8 cellular contexts compared by ENCODE assay signal in genomic region chr16:715448-716249, GRCh38. TPM values are rescaled to one million over a fixed set of nuclear protein-coding genes. Genes with fewer than 3 reads are reported as not detected.
DNase-seq lines count a peak whose midpoint lies in the region; ATAC-seq and TF ChIP-seq lines count a peak whose summit lies in the region.

No MANE protein-coding gene starts in this region.

- H3K4me3 ChIP-seq in MM.1S (ENCODE audit: low read length): no peak overlapping the region
- peak overlapping the region; percentile 17 for H3K4me3 ChIP-seq in mucosa of descending colon

- H3K27ac Mint-ChIP-seq in central memory CD8-positive, alpha-beta T cell (ENCODE audit: low read depth): no peak overlapping the region

- H3K27me3 ChIP-seq in MM.1S (replicated peaks; ENCODE audit: insufficient read depth, low read length): peaks cover 33% of the 10 kb centered on the region

- H3K9me3 Mint-ChIP-seq in central memory CD8-positive, alpha-beta T cell: no peaks in the 10 kb centered on the region

- H3K36me3 Mint-ChIP-seq in central memory CD8-positive, alpha-beta T cell (ENCODE audit: insufficient read depth): peaks cover 6% of the 10 kb centered on the region

- intact Hi-C loops in mucosa of descending colon (cut with DNase I, micrococcal nuclease): loop anchor here in 1 of 2 donors (10.0 kb wide), 1 partner anchor 339 kb away; no protein-coding TSS in a partner anchor

- no peaks in the 10 kb centered on the region for H3K36me3 ChIP-seq in MM.1S (replicated peaks; ENCODE audit: insufficient read depth, low read length)
- no peaks in the 10 kb centered on the region for H3K36me3 ChIP-seq in mucosa of descending colon (ENCODE audit: low read depth)

- no peak overlapping the region for H3K9ac ChIP-seq in MM.1S (ENCODE audit: low read length)

- no peaks in the 10 kb centered on the region for H3K9me3 ChIP-seq in MM.1S (replicated peaks; ENCODE audit: insufficient read depth, low read length)
- H3K9me3 ChIP-seq in mucosa of descending colon: no peaks in the 10 kb centered on the region

- no peaks in the 10 kb centered on the region; the same call in 1 of the 2 replicates for H3K79me2 ChIP-seq in MM.1S (ENCODE audit: low read length)

- H3K9me2 ChIP-seq in MM.1S (replicated peaks; ENCODE audit: insufficient read depth, low read length): no peaks in the 10 kb centered on the region

- ATAC-seq in central memory CD8-positive, alpha-beta T cell (replicated peaks; ENCODE audit: extremely low read depth, poor library complexity, severe bottlenecking): peak; percentile 4
- peak; percentile 21 for ATAC-seq in mucosa of descending colon
- ATAC-seq in HG03039 (IDR thresholded peaks at IDR 0.05; ENCODE audit: unreplicated experiment): no peak

- peak overlapping the region; percentile 39; the same call in 1 of the 2 replicates for H3K4me2 ChIP-seq in MM.1S (ENCODE audit: low read depth, low read length)

- peaks cover 11% of the 10 kb centered on the region; the same call in 1 of the 2 replicates for H3K4me1 ChIP-seq in MM.1S (ENCODE audit: low read length)
- peaks cover 43% of the 10 kb centered on the region for H3K4me1 ChIP-seq in mucosa of descending colon (ENCODE audit: low read depth)

- peak overlapping the region; percentile 71 for H3K4me3 Mint-ChIP-seq in central memory CD8-positive, alpha-beta T cell

- H3K27ac ChIP-seq in MM.1S (ENCODE audit: low read length): no peak overlapping the region

- peaks cover 27% of the 10 kb centered on the region for H3K4me1 Mint-ChIP-seq in central memory CD8-positive, alpha-beta T cell

- no peak overlapping the region for H2AFZ ChIP-seq in MM.1S (ENCODE audit: low read length)

- H4K20me1 ChIP-seq in MM.1S (ENCODE audit: insufficient read depth, low read length): no peaks in the 10 kb centered on the region

- peak; percentile 56 for DNase-seq in AG08396 (ENCODE audit: low spot score)
- no peak for DNase-seq in MM.1S
- DNase-seq in central memory CD8-positive, alpha-beta T cell (ENCODE audit: low spot score in 2 of 2): no peak
- DNase-seq in mucosa of descending colon: peak in 1 of 3 donors; percentile 61
- no peak for DNase-seq in GOT3 (lab: John Stamatoyannopoulos, UW)
- no peak for DNase-seq in SKM-1 (lab: John Stamatoyannopoulos, UW; ENCODE audit: unreplicated experiment)

- TF ChIP-seq CTCF in GM12873 (IDR thresholded peaks at IDR 0.05; ENCODE audit: insufficient read depth, low read depth, low read length, missing control alignments) (peak; percentile 13), MM.1S (IDR thresholded peaks at IDR 0.05; ENCODE audit: low read length) (no peak), mucosa of descending colon (IDR thresholded peaks at IDR 0.05) (no peak)

- no peaks in the 10 kb centered on the region for H3K27me3 Mint-ChIP-seq in central memory CD8-positive, alpha-beta T cell

- peaks cover 8% of the 10 kb centered on the region; the same call in 1 of the 2 replicates for H3F3A ChIP-seq in MM.1S (ENCODE audit: insufficient read depth, low read length)

RNA-seq across cellular contexts. Expression of gene METRN, which starts 0.7 kb away (rescaled TPM):
- 10 to 100 TPM; 15.8 to 34.5 (median 22.0) TPM for total RNA-seq in mucosa of descending colon

RNA-seq across cellular contexts. Expression of gene ANTKMT, which starts 5.3 kb away (rescaled TPM):
- total RNA-seq in mucosa of descending colon: 10 to 100 TPM; 36.2 to 39.9 (median 39.8) TPM

RNA-seq across cellular contexts. Expression of gene FBXL16, which starts 10.0 kb away (rescaled TPM):
- 1 to 10 TPM; 1.3 to 2.2 (median 2.1) TPM for total RNA-seq in mucosa of descending colon

RNA-seq across cellular contexts. Expression of gene CCDC78, which starts 10.6 kb away (rescaled TPM):
- under 1 TPM; 0.47 to 0.96 (median 0.80) TPM for total RNA-seq in mucosa of descending colon

RNA-seq across cellular contexts. Expression of gene HAGHL, which starts 11.3 kb away (rescaled TPM):
- total RNA-seq in mucosa of descending colon: 1 to 10 TPM; 1.9 to 6.6 (median 3.5) TPM
